29 cellular contexts compared by ENCODE assay signal in the genomic region with DNA sequence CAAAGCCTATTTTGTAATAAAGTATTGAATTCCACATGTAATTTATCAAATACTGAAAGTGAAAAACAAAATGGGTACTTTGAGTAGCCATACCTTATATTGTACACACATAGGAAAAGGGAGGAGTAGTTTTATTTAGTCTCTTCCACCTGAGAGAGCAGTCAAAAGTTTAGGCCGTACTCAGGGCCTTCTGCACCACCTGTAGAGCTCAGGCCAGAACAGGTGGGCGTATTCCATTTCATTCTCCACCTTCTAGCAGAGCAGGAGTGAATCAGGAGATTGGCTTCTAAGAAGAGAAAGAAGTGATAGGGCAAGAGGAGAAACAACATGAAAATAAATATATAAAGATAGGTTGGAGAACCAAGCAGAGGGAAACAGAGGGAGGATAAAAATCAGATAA. TPM values are rescaled to one million over a fixed set of nuclear protein-coding genes. Genes with fewer than 3 reads are reported as not detected.
DNase-seq lines count a peak whose midpoint lies in the region; ATAC-seq and TF ChIP-seq lines count a peak whose summit lies in the region.
"Had no signal": no experiment of that assay in that cellular context is flagged by ENCODE, and none has a peak within 500 bp of the region (broad histone marks: within the 10 kb centered on the region; RNA-seq: fewer than 3 reads in every experiment).

No MANE protein-coding gene starts in this region.

- H3K36me3 Mint-ChIP-seq in activated naive CD8-positive, alpha-beta T cell, result peaks cover 6% of the 10 kb centered on the region
- H3K36me3 Mint-ChIP-seq in activated naive CD8-positive, alpha-beta T cell treated with anti-CD3 and anti-CD28 coated beads, Interleukin-2, amount 50 U/mL, for 24 hours (ENCODE audit: low read depth), result peaks cover 28% of the 10 kb centered on the region
- no peaks in the 10 kb centered on the region for H3K36me3 Mint-ChIP-seq in neural progenitor cell

- intact Hi-C loops in left ventricle myocardium inferior (cut with micrococcal nuclease), result no loop called here

- peaks cover 13% of the 10 kb centered on the region for H3K4me1 Mint-ChIP-seq in activated naive CD8-positive, alpha-beta T cell (ENCODE audit: low read depth)
- no peaks in the 10 kb centered on the region for H3K4me1 Mint-ChIP-seq in activated naive CD8-positive, alpha-beta T cell treated with anti-CD3 and anti-CD28 coated beads, Interleukin-2, amount 50 U/mL, for 24 hours
- peaks cover 25% of the 10 kb centered on the region for H3K4me1 Mint-ChIP-seq in neural progenitor cell

- ATAC-seq in activated naive CD8-positive, alpha-beta T cell treated with anti-CD3 and anti-CD28 coated beads, Interleukin-2, amount 50 U/mL, for 24 hours, result no peak
- ATAC-seq in RWPE2 (ENCODE audit: low read depth) (no peak), thoracic aorta (ENCODE audit: insufficient number of reproducible peaks, low FRiP score, low read depth) (no peak)
- ATAC-seq: gastrocnemius medialis, mucosa of descending colon had no signal

- no peaks in the 10 kb centered on the region for H3K79me2 ChIP-seq in neural progenitor cell (ENCODE audit: low read depth)

- H3K4me3 ChIP-seq in RWPE2 (ENCODE audit: severe bottlenecking), result no peak overlapping the region
- H3K4me3 ChIP-seq in thoracic aorta, result no peak overlapping the region
- H3K4me3 ChIP-seq in left ventricle myocardium inferior, result no peak overlapping the region
- H3K4me3 ChIP-seq in neural progenitor cell, result no peak overlapping the region
- H3K4me3 ChIP-seq: BLaER1 treated with 17β-estradiol and CSF1 and Interleukin-3, amounts not matched to agents 10 nM and 100 nM; cardiac muscle cell; gastrocnemius medialis; mucosa of descending colon; skin epidermis had no signal

- no peak for DNase-seq in activated naive CD8-positive, alpha-beta T cell treated with anti-CD3 and anti-CD28 coated beads, Interleukin-2, amount 50 U/mL, for 24 hours
- no peak for DNase-seq in RWPE2 (ENCODE audit: low spot score)
- DNase-seq in kidney tubule cell (ENCODE audit: low spot score), result peak; percentile 24
- no peak for DNase-seq in thoracic aorta (ENCODE audit: low spot score)
- DNase-seq in stimulated activated CD4-positive, alpha-beta T cell treated with anti-CD3 and anti-CD28 coated beads, Interleukin-4, amount 100 ng/mL, for 1 hour, result no peak
- no peak for DNase-seq in left ventricle myocardium inferior
- DNase-seq in neural progenitor cell (ENCODE audit: low spot score), result no peak
- DNase-seq: activated CD4-positive, alpha-beta T cell treated with anti-CD3 and anti-CD28 coated beads, Interleukin-2, amount 50 U/mL, for 4 hours; activated CD4-positive, CD25-positive, alpha-beta regulatory T cell; anterior cingulate cortex; EL; gastrocnemius medialis; HCEC 1CT; hypothalamus; mucosa of descending colon; NCI-H1105; NCI-H1930; NCI-H226; NCI-H748 treated with DMSO at 0.1 percent for 48 hours; OCI-M1; Right ventricle myocardium superior; stimulated activated CD4-positive, alpha-beta T cell treated with anti-CD3 and anti-CD28 coated beads, Interleukin-2, amount 100 ng/mL, for 24 hours; T1000 had no signal

- H3K36me3 ChIP-seq in RWPE2 (ENCODE audit: low read depth) (no peaks in the 10 kb centered on the region), thoracic aorta (peaks cover 29% of the 10 kb centered on the region), left ventricle myocardium inferior (peaks cover 9% of the 10 kb centered on the region), neural progenitor cell (no peaks in the 10 kb centered on the region)
- H3K36me3 ChIP-seq: cardiac muscle cell, gastrocnemius medialis, neutrophil had no signal

- H3K27me3 Mint-ChIP-seq in activated naive CD8-positive, alpha-beta T cell, result no peaks in the 10 kb centered on the region
- H3K27me3 Mint-ChIP-seq in activated naive CD8-positive, alpha-beta T cell treated with anti-CD3 and anti-CD28 coated beads, Interleukin-2, amount 50 U/mL, for 24 hours, result no peaks in the 10 kb centered on the region
- H3K27me3 Mint-ChIP-seq in neural progenitor cell (ENCODE audit: insufficient read depth, low read depth), result peaks cover 2% of the 10 kb centered on the region

- no peak overlapping the region for H3K4me3 Mint-ChIP-seq in activated naive CD8-positive, alpha-beta T cell
- H3K4me3 Mint-ChIP-seq in activated naive CD8-positive, alpha-beta T cell treated with anti-CD3 and anti-CD28 coated beads, Interleukin-2, amount 50 U/mL, for 24 hours, result no peak overlapping the region
- H3K4me3 Mint-ChIP-seq in neural progenitor cell, result no peak overlapping the region

- peaks cover 7% of the 10 kb centered on the region for H3K4me1 ChIP-seq in RWPE2 (ENCODE audit: insufficient read depth, poor library complexity, severe bottlenecking)
- H3K4me1 ChIP-seq in thoracic aorta (ENCODE audit: control insufficient read depth in 1 of 2, low read depth in 2 of 2), result peaks cover 0 to 12% of the 10 kb centered on the region in 2 donors
- no peaks in the 10 kb centered on the region for H3K4me1 ChIP-seq in left ventricle myocardium inferior
- peaks cover 20% of the 10 kb centered on the region for H3K4me1 ChIP-seq in neural progenitor cell
- H3K4me1 ChIP-seq: BLaER1 treated with 17β-estradiol and CSF1 and Interleukin-3, amounts not matched to agents 10 nM and 100 nM; gastrocnemius medialis had no signal

- H3K27ac Mint-ChIP-seq in activated naive CD8-positive, alpha-beta T cell, result peak overlapping the region; percentile 71
- H3K27ac Mint-ChIP-seq in activated naive CD8-positive, alpha-beta T cell treated with anti-CD3 and anti-CD28 coated beads, Interleukin-2, amount 50 U/mL, for 24 hours, result no peak overlapping the region
- H3K27ac Mint-ChIP-seq in neural progenitor cell, result no peak overlapping the region

- H3K9me3 ChIP-seq in RWPE2 (ENCODE audit: severe bottlenecking), result no peaks in the 10 kb centered on the region
- no peaks in the 10 kb centered on the region for H3K9me3 ChIP-seq in thoracic aorta
- no peaks in the 10 kb centered on the region for H3K9me3 ChIP-seq in left ventricle myocardium inferior (replicated peaks)
- no peaks in the 10 kb centered on the region for H3K9me3 ChIP-seq in neural progenitor cell (ENCODE audit: low read depth)
- H3K9me3 ChIP-seq: BLaER1 treated with 17β-estradiol and CSF1 and Interleukin-3, amounts not matched to agents 10 nM and 100 nM; gastrocnemius medialis; mucosa of descending colon; neutrophil had no signal

- H3F3A ChIP-seq in neural progenitor cell (ENCODE audit: low read depth), result peaks cover 5% of the 10 kb centered on the region

- no peak overlapping the region for H2AFZ ChIP-seq in neural progenitor cell (replicated peaks)

- no peak overlapping the region for H3K9ac ChIP-seq in neural progenitor cell
- H3K9ac ChIP-seq: BLaER1 treated with 17β-estradiol and CSF1 and Interleukin-3, amounts not matched to agents 10 nM and 100 nM had no signal

- H3K27me3 ChIP-seq in RWPE2 (ENCODE audit: insufficient read depth, poor library complexity, severe bottlenecking), result no peaks in the 10 kb centered on the region
- no peaks in the 10 kb centered on the region for H3K27me3 ChIP-seq in thoracic aorta (replicated peaks; ENCODE audit: insufficient read depth)
- H3K27me3 ChIP-seq in left ventricle myocardium inferior (ENCODE audit: low read depth), result no peaks in the 10 kb centered on the region
- H3K27me3 ChIP-seq in neural progenitor cell, result no peaks in the 10 kb centered on the region
- H3K27me3 ChIP-seq: BLaER1 treated with 17β-estradiol and CSF1 and Interleukin-3, amounts not matched to agents 10 nM and 100 nM; cardiac muscle cell; gastrocnemius medialis; neutrophil had no signal

- TF ChIP-seq CTCF in RWPE2 (IDR thresholded peaks at IDR 0.05; ENCODE audit: poor library complexity, severe bottlenecking) (no peak), thoracic aorta (IDR thresholded peaks at IDR 0.05) (no peak), left ventricle myocardium inferior (IDR thresholded peaks at IDR 0.05; ENCODE audit: borderline replicate concordance) (no peak), neural progenitor cell (IDR thresholded peaks at IDR 0.05) (no peak)

- no peaks in the 10 kb centered on the region for H3K9me3 Mint-ChIP-seq in activated naive CD8-positive, alpha-beta T cell (ENCODE audit: low read depth)
- no peaks in the 10 kb centered on the region for H3K9me3 Mint-ChIP-seq in activated naive CD8-positive, alpha-beta T cell treated with anti-CD3 and anti-CD28 coated beads, Interleukin-2, amount 50 U/mL, for 24 hours
- no peaks in the 10 kb centered on the region for H3K9me3 Mint-ChIP-seq in neural progenitor cell

- H3K4me2 ChIP-seq in neural progenitor cell, result no peak overlapping the region
- H3K4me2 ChIP-seq: BLaER1 treated with 17β-estradiol and CSF1 and Interleukin-3, amounts not matched to agents 10 nM and 100 nM had no signal

- H3K27ac ChIP-seq in RWPE2 (ENCODE audit: poor library complexity, severe bottlenecking), result peak overlapping the region; percentile 63
- H3K27ac ChIP-seq in thoracic aorta, result peak overlapping the region; percentile 30 to 44
- no peak overlapping the region for H3K27ac ChIP-seq in left ventricle myocardium inferior (replicated peaks)
- H3K27ac ChIP-seq in neural progenitor cell, result no peak overlapping the region
- H3K27ac ChIP-seq: BLaER1 treated with 17β-estradiol and CSF1 and Interleukin-3, amounts not matched to agents 10 nM and 100 nM; cardiac muscle cell; gastrocnemius medialis; HL-60; neutrophil; skin epidermis had no signal

- H4K20me1 ChIP-seq in neural progenitor cell (ENCODE audit: low read depth), result no peaks in the 10 kb centered on the region
- H4K20me1 ChIP-seq: BLaER1 treated with 17β-estradiol and CSF1 and Interleukin-3, amounts not matched to agents 10 nM and 100 nM had no signal

RNA-seq across cellular contexts. Expression of gene TRAF5, which starts 44.0 kb away (rescaled TPM):
- total RNA-seq in thoracic aorta, result 10 to 100 TPM; 55.8 to 62.7 TPM
- total RNA-seq in left ventricle myocardium inferior, result 1.5 TPM
- 28.3 and 36.0 TPM in 2 replicates for total RNA-seq in neural progenitor cell (ENCODE audit: low replicate concordance)

Comparison
In these comparisons a context has a peak if more than half of its experiments do, and no peak if none do; other contexts are left out.
1. H3K27ac ChIP-seq: peak in RWPE2 (single experiment) and thoracic aorta (2 of 2); none in left ventricle myocardium inferior (single experiment) and neural progenitor cell (single experiment).
2. RNA of gene TRAF5, which starts 44.0 kb away (total RNA-seq): 55.8 to 62.7 TPM in thoracic aorta and 28.3 to 36.0 TPM in neural progenitor cell; 1.5 TPM in left ventricle myocardium inferior (single experiment); every median in the first group is over 10 times any median in the second.